8 cellular contexts compared by ENCODE assay signal in genomic region chr6:89829591-89830384, GRCh38.
DNase-seq lines count a peak whose midpoint lies in the region; ATAC-seq and TF ChIP-seq lines count a peak whose summit lies in the region.

Gene CASP8AP2, plus strand, starts transcription at chr6:89829880.

- peak within 1 kb of the TSS; percentile 99 for H3K4me3 ChIP-seq in AG09309 (ENCODE audit: control insufficient read depth, low read depth, low read length)

- peak; percentile 96 for DNase-seq in AG09309 (ENCODE audit: low read depth)
- DNase-seq in NCI-H446 (lab: John Stamatoyannopoulos, UW), result peak; percentile 94 to 97
- peak; percentile 79 for DNase-seq in activated CD4-positive, CD25-positive, alpha-beta regulatory T cell treated with anti-CD3 and anti-CD28 coated beads, Interleukin-2, amount 50 U/mL, for 16 hours (ENCODE audit: low read depth, low spot score)
- DNase-seq in cerebellar cortex (ENCODE audit: low spot score), result peak; percentile 100
- peak; percentile 99 for DNase-seq in islet precursor cell
- DNase-seq in stimulated activated CD4-positive, alpha-beta T cell treated with anti-CD3 and anti-CD28 coated beads, Interleukin-15, amount 100 ng/mL, for 1 hour (ENCODE audit: low read depth in 1 of 2, low spot score in 1 of 2), result peak; percentile 83 to 85

- TF ChIP-seq CTCF in AG09309 (IDR thresholded peaks at IDR 0.05; ENCODE audit: control insufficient read depth, insufficient read depth, low read depth, low read length, missing control alignments), result no peak

- ATAC-seq in GM19025 (IDR thresholded peaks at IDR 0.05; ENCODE audit: low read depth, unreplicated experiment), result peak; percentile 98
- peak; percentile 97 for ATAC-seq in HG03342 (IDR thresholded peaks at IDR 0.05; ENCODE audit: unreplicated experiment)

Comparison
In these comparisons a context has a peak if more than half of its experiments do, and no peak if none do; other contexts are left out.
1. Peak in every context shown above with its lines: DNase-seq, ATAC-seq and H3K4me3 ChIP-seq.